Comparison of ENCODE assay signal across 6 cellular contexts in the genomic region with DNA sequence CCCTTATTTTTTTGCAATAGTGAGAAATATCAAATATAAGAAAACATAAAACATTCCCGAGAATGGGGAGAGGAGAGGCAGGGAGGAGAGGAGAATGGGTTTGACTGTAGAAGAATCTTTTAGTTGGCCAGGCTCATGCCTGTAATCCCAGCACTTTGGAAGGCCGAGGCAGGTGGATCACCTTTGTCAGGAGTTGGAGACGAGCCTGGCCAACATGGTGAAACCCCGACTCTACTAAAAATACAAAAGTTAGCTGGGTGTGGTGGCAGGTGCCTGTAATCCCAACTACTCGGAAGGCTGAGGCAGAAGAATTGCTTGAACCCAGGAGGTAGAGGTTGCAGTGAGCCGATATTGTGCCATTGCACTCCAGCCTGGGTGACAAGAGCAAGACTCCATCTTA. TPM values are rescaled to one million over a fixed set of nuclear protein-coding genes. Genes with fewer than 3 reads are reported as not detected.
"Had no signal": no experiment of that assay in that cellular context is flagged by ENCODE, and none has a peak within 500 bp of the region (broad histone marks: within the 10 kb centered on the region; RNA-seq: fewer than 3 reads in every experiment).

No MANE protein-coding gene starts in this region.

RNA-seq across cellular contexts. Expression of a gene that starts 4.3 kb away (rescaled TPM):
- total RNA-seq: activated B cell treated with CpG ODN at 0.5 μM for 24 hours; activated CD4-positive, alpha-beta memory T cell treated with anti-CD3 and anti-CD28 coated beads for 36 hours; activated naive CD4-positive, alpha-beta T cell treated with anti-CD3 and anti-CD28 coated beads for 36 hours; activated naive CD4-positive, alpha-beta T cell treated with anti-CD3 and anti-CD28 coated beads, Interleukin-2, amount 50 U/mL, for 72 hours; activated T-helper 1 cell treated with anti-CD3 and anti-CD28 coated beads, Interleukin-12 subunit alpha, Interleukin-12 subunit beta, Interleukin-2, Interleukin-4 antibody, amounts not matched to agents 30 ng/mL and 10 ng/mL and 1 ng/mL, durations not matched to agents 14 hours and 24 hours and 36 hours; SK-MEL-5 had no signal
